Comparison of ENCODE assay signal across 20 cellular contexts in genomic region chr1:241842565-241842964, GRCh38. TPM values are rescaled to one million over a fixed set of nuclear protein-coding genes. Genes with fewer than 3 reads are reported as not detected.
A peak's percentile ranks its signal among the peaks of the same experiment; 100 is the strongest.
DNase-seq lines count a peak whose midpoint lies in the region; ATAC-seq and TF ChIP-seq lines count a peak whose summit lies in the region.
"Had no signal": no experiment of that assay in that cellular context is flagged by ENCODE, and none has a peak within 500 bp of the region (broad histone marks: within the 10 kb centered on the region; RNA-seq: fewer than 3 reads in every experiment).

No MANE protein-coding gene starts in this region.

- H2BK5ac ChIP-seq in trophoblast cell (ENCODE audit: low read depth, low read length, poor library complexity), result no peak overlapping the region

- no peaks in the 10 kb centered on the region for H4K20me1 ChIP-seq in PC-3 (ENCODE audit: low read length)
- no peaks in the 10 kb centered on the region for H4K20me1 ChIP-seq in fibroblast of lung (ENCODE audit: control insufficient read depth, extremely low read depth, insufficient read depth, low read length)

- H3K4me2 ChIP-seq in PC-3 (ENCODE audit: low read length), result no peak overlapping the region
- peak overlapping the region; percentile 19 for H3K4me2 ChIP-seq in fibroblast of lung (ENCODE audit: extremely low read depth, insufficient read depth, low read length)
- H3K4me2 ChIP-seq in trophoblast cell (ENCODE audit: low read length), result no peak overlapping the region
- H3K4me2 ChIP-seq: hepatocyte had no signal

- H3K4ac ChIP-seq in trophoblast cell (ENCODE audit: low read depth, low read length), result no peak overlapping the region

- no peak overlapping the region for H4K12ac ChIP-seq in trophoblast cell (ENCODE audit: low read depth, low read length)

- intact Hi-C loops in PC-3 (cut with micrococcal nuclease), result no loop called here

- no peaks in the 10 kb centered on the region for H3F3A ChIP-seq in PC-3 (ENCODE audit: low read length, unreplicated experiment)

- no peak overlapping the region for H2BK12ac ChIP-seq in trophoblast cell (ENCODE audit: low read length)

- no peak overlapping the region for H3K4me3 ChIP-seq in PC-3 (ENCODE audit: low read length)
- no peak overlapping the region for H3K4me3 ChIP-seq in fibroblast of lung (replicated peaks in 1 of 4; ENCODE audit: control extremely low read depth in 1 of 4, insufficient read depth in 1 of 4, low read depth in 3 of 4, low read length in 4 of 4)
- H3K4me3 ChIP-seq in trophoblast cell (ENCODE audit: low read depth, low read length), result no peak overlapping the region
- H3K4me3 ChIP-seq: colonic mucosa, hepatocyte, tibial nerve had no signal

- H3K36me3 ChIP-seq in PC-3 (ENCODE audit: low read depth, low read length) (no peaks in the 10 kb centered on the region), fibroblast of lung (ENCODE audit: control insufficient read depth, insufficient read depth, low read length) (no peaks in the 10 kb centered on the region), trophoblast cell (ENCODE audit: control insufficient read depth in 1 of 2, insufficient read depth in 2 of 2, low read length in 2 of 2) (no peaks in the 10 kb centered on the region)
- H3K36me3 ChIP-seq: colonic mucosa, tibial nerve had no signal

- H3K79me2 ChIP-seq in PC-3 (ENCODE audit: low read length) (no peaks in the 10 kb centered on the region), fibroblast of lung (ENCODE audit: control insufficient read depth, insufficient read depth, low read length) (no peaks in the 10 kb centered on the region), trophoblast cell (ENCODE audit: control insufficient read depth, insufficient read depth, low read length, poor library complexity) (no peaks in the 10 kb centered on the region)
- H3K79me2 ChIP-seq: hepatocyte, parathyroid adenoma had no signal

- H2BK120ac ChIP-seq in trophoblast cell (ENCODE audit: insufficient read depth, low read length, poor library complexity), result no peak overlapping the region

- TF ChIP-seq CTCF in PC-3 (conservative IDR thresholded peaks at IDR 0.05; ENCODE audit: low read depth, low read length), result no peak
- TF ChIP-seq CTCF in fibroblast of lung (conservative IDR thresholded peaks at IDR 0.05 in 1 of 2, IDR thresholded peaks at IDR 0.05 in 1 of 2; ENCODE audit: low read depth in 1 of 2, low read length in 2 of 2), result no peak

- no peak overlapping the region for H3K23ac ChIP-seq in trophoblast cell (ENCODE audit: low read length)

- no peaks in the 10 kb centered on the region for H3K9me3 ChIP-seq in PC-3 (ENCODE audit: low read length)
- H3K9me3 ChIP-seq in fibroblast of lung (ENCODE audit: control insufficient read depth, insufficient read depth, low read depth, low read length), result no peaks in the 10 kb centered on the region
- no peaks in the 10 kb centered on the region for H3K9me3 ChIP-seq in trophoblast cell (ENCODE audit: insufficient read depth, low read depth, low read length)
- H3K9me3 ChIP-seq: colonic mucosa, tibial nerve had no signal

- H3K18ac ChIP-seq in trophoblast cell (ENCODE audit: low read length), result no peak overlapping the region

- H4K8ac ChIP-seq in trophoblast cell (ENCODE audit: low read depth, low read length), result no peak overlapping the region

- POLR2A ChIA-PET in PC-3 (lab: Charles Lee; ENCODE audit: unreplicated experiment), result no interaction called here

- BruUV-seq in PC-3 (replicated peaks; lab: Mats Ljungman, UMichigan), result no TSS peak

- no peak overlapping the region for H2AFZ ChIP-seq in PC-3 (ENCODE audit: low read length)
- peak overlapping the region; percentile 49 for H2AFZ ChIP-seq in fibroblast of lung (ENCODE audit: low read length)
- no peak overlapping the region for H2AFZ ChIP-seq in trophoblast cell (ENCODE audit: insufficient read depth, low read length, poor library complexity)
- H2AFZ ChIP-seq: hepatocyte, parathyroid adenoma had no signal

- H3K9me2 ChIP-seq in PC-3 (replicated peaks; ENCODE audit: low read length), result no peaks in the 10 kb centered on the region

- peak; percentile 64 for DNase-seq in NCI-H1092 treated with DMSO at 0.1 percent for 48 hours (lab: John Stamatoyannopoulos, UW)
- DNase-seq in NCI-H1092 (lab: John Stamatoyannopoulos, UW), result no peak
- peak; percentile 38 for DNase-seq in PC-3
- peak; percentile 15 to 73 for DNase-seq in fibroblast of lung (ENCODE audit: low read depth in 2 of 2)
- DNase-seq in trophoblast cell, result peak; percentile 12 to 78
- DNase-seq in activated effector memory CD4-positive, alpha-beta T cell treated with Interleukin-2 at 50 U/mL for 16 hours, result no peak
- no peak for DNase-seq in activated CD4-positive, alpha-beta T cell treated with anti-CD3 and anti-CD28 coated beads, Interleukin-2, amount 50 U/mL, for 1 hour
- DNase-seq: activated CD8-positive, alpha-beta memory T cell treated with anti-CD3 and anti-CD28 coated beads, Interleukin-2, amount 10 ng/mL, durations not matched to agents 7 days and 5 days; colonic mucosa; DMS153; left colon; NCI-H1048; stimulated activated CD4-positive, alpha-beta T cell treated with anti-CD3 and anti-CD28 coated beads, Interleukin-12 subunit alpha, Interleukin-12 subunit beta, amount 100 ng/mL, for 4 hours; stimulated activated naive B cell treated with anti-CD40 and anti-IgM and Interleukin-4, amounts not matched to agents 10 μg/mL and 1 μg/mL and 100 μg/mL, for 72 hours had no signal

- H3K79me1 ChIP-seq in trophoblast cell (ENCODE audit: low read length), result peaks cover 7% of the 10 kb centered on the region

- no peak overlapping the region for H4K91ac ChIP-seq in trophoblast cell (ENCODE audit: low read depth, low read length)

- H2AK5ac ChIP-seq in trophoblast cell (ENCODE audit: low read length), result no peak overlapping the region

- H3K14ac ChIP-seq in trophoblast cell (ENCODE audit: low read length), result no peak overlapping the region

- CTCF ChIA-PET in PC-3 (lab: Charles Lee), result no interaction called here

- no peak overlapping the region for H3K9ac ChIP-seq in PC-3 (ENCODE audit: low read length)
- H3K9ac ChIP-seq in fibroblast of lung (ENCODE audit: insufficient read depth, low read length), result no peak overlapping the region
- no peak overlapping the region for H3K9ac ChIP-seq in trophoblast cell (ENCODE audit: low read length)
- H3K9ac ChIP-seq: parathyroid adenoma had no signal

- no peak overlapping the region for H3K27ac ChIP-seq in PC-3 (ENCODE audit: low read length)
- no peak overlapping the region for H3K27ac ChIP-seq in fibroblast of lung (ENCODE audit: insufficient read depth, low read length)
- H3K27ac ChIP-seq in trophoblast cell (ENCODE audit: low read depth, low read length), result no peak overlapping the region
- H3K27ac ChIP-seq: 22Rv1, C4-2B, colonic mucosa, hepatocyte, parathyroid adenoma, tibial nerve had no signal

- WGBS in trophoblast cell (ENCODE audit: extremely low coverage, insufficient coverage, insufficient read length), result no CpG with 5 or more reads among the region's 2 CpGs

- ATAC-seq in PC-3 (no peak), HG02798 (IDR thresholded peaks at IDR 0.05; ENCODE audit: poor library complexity, unreplicated experiment) (no peak)
- ATAC-seq: activated CD8-positive, alpha-beta memory T cell treated with anti-CD3 and anti-CD28 coated beads, Interleukin-2, amount 10 ng/mL, durations not matched to agents 7 days and 5 days; left colon; stimulated activated naive B cell treated with anti-CD40 and anti-IgM and Interleukin-4, amounts not matched to agents 10 μg/mL and 1 μg/mL and 100 μg/mL, for 72 hours had no signal

- peaks cover 27% of the 10 kb centered on the region for H3K4me1 ChIP-seq in PC-3 (ENCODE audit: insufficient read depth, low read length)
- peaks cover 13% of the 10 kb centered on the region for H3K4me1 ChIP-seq in fibroblast of lung (ENCODE audit: control insufficient read depth, extremely low read depth, insufficient read depth, low read length)
- peaks cover 5% of the 10 kb centered on the region in 2 experiments for H3K4me1 ChIP-seq in trophoblast cell (ENCODE audit: control insufficient read depth in 1 of 2, insufficient read depth in 2 of 2, low read length in 2 of 2)
- H3K4me1 ChIP-seq: colonic mucosa, parathyroid adenoma had no signal

- H3K27me3 ChIP-seq in PC-3 (ENCODE audit: low read length), result no peaks in the 10 kb centered on the region
- no peaks in the 10 kb centered on the region for H3K27me3 ChIP-seq in fibroblast of lung (ENCODE audit: control insufficient read depth, insufficient read depth, low read length)
- no peaks in the 10 kb centered on the region for H3K27me3 ChIP-seq in trophoblast cell (ENCODE audit: insufficient read depth, low read length)
- H3K27me3 ChIP-seq: colonic mucosa, hepatocyte, tibial nerve had no signal

RNA-seq across cellular contexts. Expression of gene EXO1, which starts 5.4 kb away (rescaled TPM):
- total RNA-seq in PC-3 (2014; rRNA removed) (41.3 and 53.6 TPM in 2 replicates), fibroblast of lung (1.3 and 3.0 TPM in 2 replicates)
- 7.2 and 14.6 TPM in 2 replicates for polyA plus RNA-seq in fibroblast of lung
- polyA plus RNA-seq in fibroblast of lung (2012), result 4.8 and 9.8 TPM in 2 replicates
- polyA minus RNA-seq in fibroblast of lung (ENCODE audit: low replicate concordance), result 1.1 and 4.5 TPM in 2 replicates
- 38.1 and 40.0 TPM in 2 replicates for polyA plus RNA-seq in trophoblast cell (2013)

Comparison
In these comparisons a context has a peak if more than half of its experiments do, and no peak if none do; other contexts are left out.
1. DNase-seq: peak in NCI-H1092 treated with DMSO at 0.1 percent for 48 hours (single experiment), PC-3 (single experiment), fibroblast of lung (2 of 2) and trophoblast cell (2 of 2); none in NCI-H1092 (single experiment), activated effector memory CD4-positive, alpha-beta T cell treated with Interleukin-2 at 50 U/mL for 16 hours (single experiment) and activated CD4-positive, alpha-beta T cell treated with anti-CD3 and anti-CD28 coated beads, Interleukin-2, amount 50 U/mL, for 1 hour (single experiment).
2. RNA of gene EXO1, which starts 5.4 kb away (total RNA-seq): 41.3 to 53.6 TPM in PC-3; 1.3 to 3.0 TPM in fibroblast of lung; every median in the first group is over 10 times any median in the second.